1 cellular context compared by ENCODE assay signal in genomic region chr12:56488041-56488955, GRCh38.
A peak's percentile ranks its signal among the peaks of the same experiment; 100 is the strongest.
TF ChIP-seq lines count a peak whose summit lies in the region.

TSS of gene GLS2 (minus strand) at chr12:56488161. CDS start at chr12:56488118, 43 bp downstream.

TF ChIP-seq in HepG2, 621 proteins besides CTCF, POLR2A, EP300 and RAD21 (continued from another document and continues in another):
- TF ChIP-seq ZFY (CRISPR knock-in tag; IDR thresholded peaks at IDR 0.05): peak; percentile 72
- peak; percentile 88; the same call in 1 of the 2 replicates for TF ChIP-seq ZFP82 (CRISPR knock-in tag; IDR thresholded peaks at IDR 0.05; ENCODE audit: borderline replicate concordance)
- TF ChIP-seq E2F2 (CRISPR knock-in tag; IDR thresholded peaks at IDR 0.05; ENCODE audit: borderline replicate concordance): peak; percentile 54; the same call in 1 of the 2 replicates
- no peak for TF ChIP-seq NCOA5 (CRISPR knock-in tag; IDR thresholded peaks at IDR 0.05)
- peak; percentile 77; the same call in 1 of the 2 replicates for TF ChIP-seq NCOA1 (CRISPR knock-in tag; IDR thresholded peaks at IDR 0.05)
- TF ChIP-seq HMG20B (CRISPR knock-in tag; conservative IDR thresholded peaks at IDR 0.05): 0 out of 2 replicates have a peak, but pooled peaks have one; percentile 49
- TF ChIP-seq ZSCAN29 (CRISPR knock-in tag; conservative IDR thresholded peaks at IDR 0.05): no peak
- TF ChIP-seq ZNF530 (CRISPR knock-in tag; IDR thresholded peaks at IDR 0.05; ENCODE audit: low read depth): no peak; the same call in 1 of the 2 replicates
- TF ChIP-seq TFAP4 (IDR thresholded peaks at IDR 0.05; ENCODE audit: borderline replicate concordance, low read depth): no peak
- TF ChIP-seq, protein P1, sequence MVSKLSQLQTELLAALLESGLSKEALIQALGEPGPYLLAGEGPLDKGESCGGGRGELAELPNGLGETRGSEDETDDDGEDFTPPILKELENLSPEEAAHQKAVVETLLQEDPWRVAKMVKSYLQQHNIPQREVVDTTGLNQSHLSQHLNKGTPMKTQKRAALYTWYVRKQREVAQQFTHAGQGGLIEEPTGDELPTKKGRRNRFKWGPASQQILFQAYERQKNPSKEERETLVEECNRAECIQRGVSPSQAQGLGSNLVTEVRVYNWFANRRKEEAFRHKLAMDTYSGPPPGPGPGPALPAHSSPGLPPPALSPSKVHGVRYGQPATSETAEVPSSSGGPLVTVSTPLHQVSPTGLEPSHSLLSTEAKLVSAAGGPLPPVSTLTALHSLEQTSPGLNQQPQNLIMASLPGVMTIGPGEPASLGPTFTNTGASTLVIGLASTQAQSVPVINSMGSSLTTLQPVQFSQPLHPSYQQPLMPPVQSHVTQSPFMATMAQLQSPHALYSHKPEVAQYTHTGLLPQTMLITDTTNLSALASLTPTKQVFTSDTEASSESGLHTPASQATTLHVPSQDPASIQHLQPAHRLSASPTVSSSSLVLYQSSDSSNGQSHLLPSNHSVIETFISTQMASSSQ (IDR thresholded peaks at IDR 0.05; ENCODE audit: low read depth): no peak
- TF ChIP-seq, protein P1 (CRISPR knock-in tag; IDR thresholded peaks at IDR 0.05; ENCODE audit: borderline replicate concordance): peak; percentile 40
- TF ChIP-seq FOXC1 (CRISPR knock-in tag; IDR thresholded peaks at IDR 0.05; ENCODE audit: borderline replicate concordance): peak; percentile 74; the same call in 1 of the 2 replicates
- TF ChIP-seq SATB2 (CRISPR knock-in tag; IDR thresholded peaks at IDR 0.05): peak; percentile 98
- TF ChIP-seq, protein P2, sequence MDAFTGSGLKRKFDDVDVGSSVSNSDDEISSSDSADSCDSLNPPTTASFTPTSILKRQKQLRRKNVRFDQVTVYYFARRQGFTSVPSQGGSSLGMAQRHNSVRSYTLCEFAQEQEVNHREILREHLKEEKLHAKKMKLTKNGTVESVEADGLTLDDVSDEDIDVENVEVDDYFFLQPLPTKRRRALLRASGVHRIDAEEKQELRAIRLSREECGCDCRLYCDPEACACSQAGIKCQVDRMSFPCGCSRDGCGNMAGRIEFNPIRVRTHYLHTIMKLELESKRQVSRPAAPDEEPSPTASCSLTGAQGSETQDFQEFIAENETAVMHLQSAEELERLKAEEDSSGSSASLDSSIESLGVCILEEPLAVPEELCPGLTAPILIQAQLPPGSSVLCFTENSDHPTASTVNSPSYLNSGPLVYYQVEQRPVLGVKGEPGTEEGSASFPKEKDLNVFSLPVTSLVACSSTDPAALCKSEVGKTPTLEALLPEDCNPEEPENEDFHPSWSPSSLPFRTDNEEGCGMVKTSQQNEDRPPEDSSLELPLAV (CRISPR knock-in tag; conservative IDR thresholded peaks at IDR 0.05; ENCODE audit: low read depth): 0 out of 2 replicates have a peak, but pooled peaks have one; percentile 49
- TF ChIP-seq ZFAT (CRISPR knock-in tag; conservative IDR thresholded peaks at IDR 0.05): peak; percentile 88
- 0 out of 2 replicates have a peak, but pooled peaks have one; percentile 75 for TF ChIP-seq XBP1 (CRISPR knock-in tag; IDR thresholded peaks at IDR 0.05)
- TF ChIP-seq RAD51 (IDR thresholded peaks at IDR 0.05; ENCODE audit: borderline replicate concordance): no peak
- TF ChIP-seq HDAC1 (CRISPR knock-in tag; IDR thresholded peaks at IDR 0.05): 0 out of 2 replicates have a peak, but pooled peaks have one; percentile 47
- peak; percentile 24; the same call in 1 of the 2 replicates for TF ChIP-seq GATAD2A (CRISPR knock-in tag; IDR thresholded peaks at IDR 0.05)
- no peak for TF ChIP-seq ZNF326 (CRISPR knock-in tag; IDR thresholded peaks at IDR 0.05; ENCODE audit: borderline replicate concordance)
- TF ChIP-seq, protein P3, sequence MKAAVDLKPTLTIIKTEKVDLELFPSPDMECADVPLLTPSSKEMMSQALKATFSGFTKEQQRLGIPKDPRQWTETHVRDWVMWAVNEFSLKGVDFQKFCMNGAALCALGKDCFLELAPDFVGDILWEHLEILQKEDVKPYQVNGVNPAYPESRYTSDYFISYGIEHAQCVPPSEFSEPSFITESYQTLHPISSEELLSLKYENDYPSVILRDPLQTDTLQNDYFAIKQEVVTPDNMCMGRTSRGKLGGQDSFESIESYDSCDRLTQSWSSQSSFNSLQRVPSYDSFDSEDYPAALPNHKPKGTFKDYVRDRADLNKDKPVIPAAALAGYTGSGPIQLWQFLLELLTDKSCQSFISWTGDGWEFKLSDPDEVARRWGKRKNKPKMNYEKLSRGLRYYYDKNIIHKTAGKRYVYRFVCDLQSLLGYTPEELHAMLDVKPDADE (CRISPR knock-in tag; IDR thresholded peaks at IDR 0.05): peak; percentile 98
- TF ChIP-seq ZMYM2 (CRISPR knock-in tag; IDR thresholded peaks at IDR 0.05): peak; percentile 80
- TF ChIP-seq, protein P4, sequence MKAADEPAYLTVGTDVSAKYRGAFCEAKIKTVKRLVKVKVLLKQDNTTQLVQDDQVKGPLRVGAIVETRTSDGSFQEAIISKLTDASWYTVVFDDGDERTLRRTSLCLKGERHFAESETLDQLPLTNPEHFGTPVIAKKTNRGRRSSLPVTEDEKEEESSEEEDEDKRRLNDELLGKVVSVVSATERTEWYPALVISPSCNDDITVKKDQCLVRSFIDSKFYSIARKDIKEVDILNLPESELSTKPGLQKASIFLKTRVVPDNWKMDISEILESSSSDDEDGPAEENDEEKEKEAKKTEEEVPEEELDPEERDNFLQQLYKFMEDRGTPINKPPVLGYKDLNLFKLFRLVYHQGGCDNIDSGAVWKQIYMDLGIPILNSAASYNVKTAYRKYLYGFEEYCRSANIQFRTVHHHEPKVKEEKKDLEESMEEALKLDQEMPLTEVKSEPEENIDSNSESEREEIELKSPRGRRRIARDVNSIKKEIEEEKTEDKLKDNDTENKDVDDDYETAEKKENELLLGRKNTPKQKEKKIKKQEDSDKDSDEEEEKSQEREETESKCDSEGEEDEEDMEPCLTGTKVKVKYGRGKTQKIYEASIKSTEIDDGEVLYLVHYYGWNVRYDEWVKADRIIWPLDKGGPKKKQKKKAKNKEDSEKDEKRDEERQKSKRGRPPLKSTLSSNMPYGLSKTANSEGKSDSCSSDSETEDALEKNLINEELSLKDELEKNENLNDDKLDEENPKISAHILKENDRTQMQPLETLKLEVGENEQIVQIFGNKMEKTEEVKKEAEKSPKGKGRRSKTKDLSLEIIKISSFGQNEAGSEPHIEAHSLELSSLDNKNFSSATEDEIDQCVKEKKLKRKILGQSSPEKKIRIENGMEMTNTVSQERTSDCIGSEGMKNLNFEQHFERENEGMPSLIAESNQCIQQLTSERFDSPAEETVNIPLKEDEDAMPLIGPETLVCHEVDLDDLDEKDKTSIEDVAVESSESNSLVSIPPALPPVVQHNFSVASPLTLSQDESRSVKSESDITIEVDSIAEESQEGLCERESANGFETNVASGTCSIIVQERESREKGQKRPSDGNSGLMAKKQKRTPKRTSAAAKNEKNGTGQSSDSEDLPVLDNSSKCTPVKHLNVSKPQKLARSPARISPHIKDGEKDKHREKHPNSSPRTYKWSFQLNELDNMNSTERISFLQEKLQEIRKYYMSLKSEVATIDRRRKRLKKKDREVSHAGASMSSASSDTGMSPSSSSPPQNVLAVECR (CRISPR knock-in tag; IDR thresholded peaks at IDR 0.05; ENCODE audit: borderline replicate concordance): peak; percentile 34; the same call in 1 of the 2 replicates
- TF ChIP-seq, protein P5, sequence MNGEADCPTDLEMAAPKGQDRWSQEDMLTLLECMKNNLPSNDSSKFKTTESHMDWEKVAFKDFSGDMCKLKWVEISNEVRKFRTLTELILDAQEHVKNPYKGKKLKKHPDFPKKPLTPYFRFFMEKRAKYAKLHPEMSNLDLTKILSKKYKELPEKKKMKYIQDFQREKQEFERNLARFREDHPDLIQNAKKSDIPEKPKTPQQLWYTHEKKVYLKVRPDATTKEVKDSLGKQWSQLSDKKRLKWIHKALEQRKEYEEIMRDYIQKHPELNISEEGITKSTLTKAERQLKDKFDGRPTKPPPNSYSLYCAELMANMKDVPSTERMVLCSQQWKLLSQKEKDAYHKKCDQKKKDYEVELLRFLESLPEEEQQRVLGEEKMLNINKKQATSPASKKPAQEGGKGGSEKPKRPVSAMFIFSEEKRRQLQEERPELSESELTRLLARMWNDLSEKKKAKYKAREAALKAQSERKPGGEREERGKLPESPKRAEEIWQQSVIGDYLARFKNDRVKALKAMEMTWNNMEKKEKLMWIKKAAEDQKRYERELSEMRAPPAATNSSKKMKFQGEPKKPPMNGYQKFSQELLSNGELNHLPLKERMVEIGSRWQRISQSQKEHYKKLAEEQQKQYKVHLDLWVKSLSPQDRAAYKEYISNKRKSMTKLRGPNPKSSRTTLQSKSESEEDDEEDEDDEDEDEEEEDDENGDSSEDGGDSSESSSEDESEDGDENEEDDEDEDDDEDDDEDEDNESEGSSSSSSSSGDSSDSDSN (CRISPR knock-in tag; IDR thresholded peaks at IDR 0.05): peak; percentile 64
- TF ChIP-seq, protein P6, sequence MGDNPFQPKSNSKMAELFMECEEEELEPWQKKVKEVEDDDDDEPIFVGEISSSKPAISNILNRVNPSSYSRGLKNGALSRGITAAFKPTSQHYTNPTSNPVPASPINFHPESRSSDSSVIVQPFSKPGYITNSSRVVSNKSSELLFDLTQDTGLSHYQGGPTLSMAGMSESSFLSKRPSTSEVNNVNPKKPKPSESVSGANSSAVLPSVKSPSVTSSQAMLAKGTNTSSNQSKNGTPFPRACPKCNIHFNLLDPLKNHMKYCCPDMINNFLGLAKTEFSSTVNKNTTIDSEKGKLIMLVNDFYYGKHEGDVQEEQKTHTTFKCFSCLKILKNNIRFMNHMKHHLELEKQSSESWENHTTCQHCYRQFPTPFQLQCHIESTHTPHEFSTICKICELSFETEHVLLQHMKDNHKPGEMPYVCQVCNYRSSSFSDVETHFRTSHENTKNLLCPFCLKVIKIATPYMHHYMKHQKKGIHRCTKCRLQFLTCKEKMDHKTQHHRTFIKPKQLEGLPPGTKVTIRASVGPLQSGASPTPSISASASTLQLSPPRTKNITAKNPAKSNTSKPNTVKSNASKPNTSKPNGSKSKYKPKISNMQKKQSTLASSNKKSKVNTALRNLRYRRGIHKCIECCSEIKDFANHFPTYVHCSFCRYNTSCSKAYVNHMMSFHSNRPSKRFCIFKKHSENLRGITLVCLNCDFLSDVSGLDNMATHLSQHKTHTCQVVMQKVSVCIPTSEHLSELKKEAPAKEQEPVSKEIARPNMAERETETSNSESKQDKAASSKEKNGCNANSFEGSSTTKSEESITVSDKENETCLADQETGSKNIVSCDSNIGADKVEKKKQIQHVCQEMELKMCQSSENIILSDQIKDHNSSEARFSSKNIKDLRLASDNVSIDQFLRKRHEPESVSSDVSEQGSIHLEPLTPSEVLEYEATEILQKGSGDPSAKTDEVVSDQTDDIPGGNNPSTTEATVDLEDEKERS (CRISPR knock-in tag; IDR thresholded peaks at IDR 0.05): peak; percentile 49
- peak; percentile 73; the same call in 1 of the 2 replicates for TF ChIP-seq IRX3 (CRISPR knock-in tag; IDR thresholded peaks at IDR 0.05; ENCODE audit: borderline replicate concordance, low read depth)
- TF ChIP-seq KDM1A (CRISPR knock-in tag; IDR thresholded peaks at IDR 0.05): peak; percentile 70; the same call in 1 of the 2 replicates
- peak; percentile 84; the same call in 1 of the 2 replicates for TF ChIP-seq REXO4 (CRISPR knock-in tag; IDR thresholded peaks at IDR 0.05; ENCODE audit: borderline replicate concordance)
- TF ChIP-seq HNRNPK (IDR thresholded peaks at IDR 0.05; ENCODE audit: low read depth, low read length, poor library complexity, severe bottlenecking): peak; percentile 30
- TF ChIP-seq, protein P7, sequence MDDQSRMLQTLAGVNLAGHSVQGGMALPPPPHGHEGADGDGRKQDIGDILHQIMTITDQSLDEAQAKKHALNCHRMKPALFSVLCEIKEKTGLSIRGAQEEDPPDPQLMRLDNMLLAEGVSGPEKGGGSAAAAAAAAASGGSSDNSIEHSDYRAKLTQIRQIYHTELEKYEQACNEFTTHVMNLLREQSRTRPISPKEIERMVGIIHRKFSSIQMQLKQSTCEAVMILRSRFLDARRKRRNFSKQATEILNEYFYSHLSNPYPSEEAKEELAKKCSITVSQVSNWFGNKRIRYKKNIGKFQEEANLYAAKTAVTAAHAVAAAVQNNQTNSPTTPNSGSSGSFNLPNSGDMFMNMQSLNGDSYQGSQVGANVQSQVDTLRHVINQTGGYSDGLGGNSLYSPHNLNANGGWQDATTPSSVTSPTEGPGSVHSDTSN (CRISPR knock-in tag; IDR thresholded peaks at IDR 0.05; ENCODE audit: borderline replicate concordance): peak; percentile 93; the same call in 1 of the 2 replicates
- TF ChIP-seq, protein P8, sequence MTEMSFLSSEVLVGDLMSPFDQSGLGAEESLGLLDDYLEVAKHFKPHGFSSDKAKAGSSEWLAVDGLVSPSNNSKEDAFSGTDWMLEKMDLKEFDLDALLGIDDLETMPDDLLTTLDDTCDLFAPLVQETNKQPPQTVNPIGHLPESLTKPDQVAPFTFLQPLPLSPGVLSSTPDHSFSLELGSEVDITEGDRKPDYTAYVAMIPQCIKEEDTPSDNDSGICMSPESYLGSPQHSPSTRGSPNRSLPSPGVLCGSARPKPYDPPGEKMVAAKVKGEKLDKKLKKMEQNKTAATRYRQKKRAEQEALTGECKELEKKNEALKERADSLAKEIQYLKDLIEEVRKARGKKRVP (CRISPR knock-in tag; IDR thresholded peaks at IDR 0.05): peak in 1 of 2 experiments; percentile 62; a peak in 1 of 4 replicates
- TF ChIP-seq HOXA3 (CRISPR knock-in tag; IDR thresholded peaks at IDR 0.05): peak; percentile 93
